15 cellular contexts compared by ENCODE assay signal in the genomic region with DNA sequence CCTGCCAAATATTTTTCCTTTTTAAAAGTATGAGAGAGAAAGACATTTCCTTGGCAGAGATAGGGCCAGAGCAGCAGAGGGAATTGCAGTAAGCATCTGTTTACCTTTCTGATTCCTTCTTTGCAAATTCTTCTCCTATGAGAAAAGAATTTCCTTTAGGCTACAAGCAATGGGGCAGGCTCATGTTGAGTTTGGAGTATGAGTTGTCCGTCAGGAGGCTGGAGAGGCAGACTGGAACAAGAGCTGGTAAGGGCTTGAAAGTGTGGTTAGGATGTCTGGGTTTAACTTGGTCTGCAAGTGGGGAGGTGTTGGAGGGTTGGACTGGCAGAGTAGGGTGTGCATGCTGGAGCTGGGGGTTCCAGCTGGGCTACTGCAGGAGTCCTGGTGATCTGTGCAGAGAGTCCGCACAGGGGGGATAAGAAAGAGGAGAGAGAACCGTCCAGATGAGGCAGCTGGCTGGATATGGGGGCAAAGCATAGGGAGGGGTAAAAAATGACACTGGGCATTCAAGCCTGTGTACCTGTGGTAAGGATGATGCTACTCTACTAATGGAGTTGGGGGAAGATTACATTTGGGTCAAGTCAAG. TPM values are rescaled to one million over a fixed set of nuclear protein-coding genes. Genes with fewer than 3 reads are reported as not detected.
A peak's percentile ranks its signal among the peaks of the same experiment; 100 is the strongest.
DNase-seq lines count a peak whose midpoint lies in the region; ATAC-seq and TF ChIP-seq lines count a peak whose summit lies in the region.
"Had no signal": no experiment of that assay in that cellular context is flagged by ENCODE, and none has a peak within 500 bp of the region (broad histone marks: within the 10 kb centered on the region; RNA-seq: fewer than 3 reads in every experiment).

No MANE protein-coding gene starts in this region.

- DNase-seq in AG09319 (ENCODE audit: extremely low read depth, low read depth) (peak; percentile 75), NCI-H226 (peak; percentile 60), dedifferentiated amniotic fluid mesenchymal stem cell (ENCODE audit: extremely low spot score) (peak; percentile 81), left lung (no peak), epidermal melanocyte (ENCODE audit: insufficient read length, low spot score) (no peak)
- DNase-seq in activated CD4-positive, alpha-beta T cell treated with anti-CD3 and anti-CD28 coated beads, Interleukin-2, amount 50 U/mL, for 48 hours: no peak
- DNase-seq in activated CD4-positive, alpha-beta T cell treated with anti-CD3 and anti-CD28 coated beads, Interleukin-2, amount 50 U/mL, for 1 hour: no peak
- no peak for DNase-seq in activated CD4-positive, alpha-beta T cell treated with anti-CD3 and anti-CD28 coated beads for 1 hour
- DNase-seq: activated naive CD4-positive, alpha-beta T cell treated with anti-CD3 and anti-CD28 coated beads for 36 hours; cerebellar nuclear complex; DMS79 treated with DMSO at 0.1 percent for 48 hours; mammary epithelial cell; ovary; small intestine; substantia nigra had no signal

- H3K27me3 ChIP-seq in left lung: no peaks in the 10 kb centered on the region
- H3K27me3 ChIP-seq: ovary had no signal

- ATAC-seq in left lung: peak; percentile 27

- TF ChIP-seq CTCF in AG09319 (IDR thresholded peaks at IDR 0.05; ENCODE audit: low read depth, low read length) (no peak), left lung (IDR thresholded peaks at IDR 0.05) (no peak)

- H3K36me3 ChIP-seq in left lung: no peaks in the 10 kb centered on the region
- H3K36me3 ChIP-seq: ovary had no signal

- H3K4me1 ChIP-seq in left lung: no peaks in the 10 kb centered on the region

- intact Hi-C loops in left lung (cut with DNase I): no loop called here

- no peak overlapping the region for H3K27ac ChIP-seq in left lung
- H3K27ac ChIP-seq: ovary had no signal

- H3K4me3 ChIP-seq in left lung: no peak overlapping the region
- H3K4me3 ChIP-seq: ovary had no signal

- no peaks in the 10 kb centered on the region for H3K9me3 ChIP-seq in left lung
- H3K9me3 ChIP-seq: ovary had no signal

RNA-seq across cellular contexts. Expression of gene TIAM2, which starts 19.7 kb away (rescaled TPM):
- 1 to 10 TPM; 6.9 to 7.8 TPM for total RNA-seq in left lung

Comparison
In these comparisons a context has a peak if more than half of its experiments do, and no peak if none do; other contexts are left out.
1. DNase-seq: peak in AG09319 (single experiment), NCI-H226 (single experiment) and dedifferentiated amniotic fluid mesenchymal stem cell (single experiment); none in left lung (0 of 2), epidermal melanocyte (single experiment), activated CD4-positive, alpha-beta T cell treated with anti-CD3 and anti-CD28 coated beads, Interleukin-2, amount 50 U/mL, for 48 hours (0 of 2), activated CD4-positive, alpha-beta T cell treated with anti-CD3 and anti-CD28 coated beads, Interleukin-2, amount 50 U/mL, for 1 hour (single experiment) and activated CD4-positive, alpha-beta T cell treated with anti-CD3 and anti-CD28 coated beads for 1 hour (single experiment).